Comparison of ENCODE assay signal across 1 cellular context in the genomic region with DNA sequence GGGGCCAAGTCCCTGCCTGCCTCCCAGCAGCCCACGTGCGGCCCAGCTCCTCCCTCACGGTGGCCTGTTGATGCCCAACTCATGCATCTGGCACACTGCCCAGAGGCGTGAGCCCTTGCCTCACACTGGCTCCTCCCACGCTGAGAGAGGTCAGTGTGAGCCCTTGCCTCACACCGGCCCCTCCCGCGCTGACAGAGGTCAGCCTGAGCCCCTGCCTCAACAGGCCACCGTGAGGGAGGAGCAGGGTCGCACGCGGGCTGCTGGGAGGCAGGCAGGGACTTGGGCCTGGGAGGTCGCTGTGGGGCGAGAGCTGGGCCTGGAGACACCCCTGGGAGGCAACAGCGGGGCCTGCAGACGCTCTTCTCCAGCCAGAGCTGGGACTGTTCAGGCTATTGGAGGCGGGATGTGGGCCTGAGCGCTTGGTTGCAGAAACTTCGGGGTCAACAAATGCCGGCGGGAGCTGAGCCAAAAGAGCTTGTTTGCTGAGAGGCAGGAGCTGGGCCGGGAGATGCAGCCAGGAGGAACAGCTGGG.
TF ChIP-seq lines count a peak whose summit lies in the region.

No MANE protein-coding gene starts in this region.

TF ChIP-seq in HepG2, 621 proteins besides CTCF, POLR2A, EP300 and RAD21 (continued from another document):
- TF ChIP-seq, protein P1, sequence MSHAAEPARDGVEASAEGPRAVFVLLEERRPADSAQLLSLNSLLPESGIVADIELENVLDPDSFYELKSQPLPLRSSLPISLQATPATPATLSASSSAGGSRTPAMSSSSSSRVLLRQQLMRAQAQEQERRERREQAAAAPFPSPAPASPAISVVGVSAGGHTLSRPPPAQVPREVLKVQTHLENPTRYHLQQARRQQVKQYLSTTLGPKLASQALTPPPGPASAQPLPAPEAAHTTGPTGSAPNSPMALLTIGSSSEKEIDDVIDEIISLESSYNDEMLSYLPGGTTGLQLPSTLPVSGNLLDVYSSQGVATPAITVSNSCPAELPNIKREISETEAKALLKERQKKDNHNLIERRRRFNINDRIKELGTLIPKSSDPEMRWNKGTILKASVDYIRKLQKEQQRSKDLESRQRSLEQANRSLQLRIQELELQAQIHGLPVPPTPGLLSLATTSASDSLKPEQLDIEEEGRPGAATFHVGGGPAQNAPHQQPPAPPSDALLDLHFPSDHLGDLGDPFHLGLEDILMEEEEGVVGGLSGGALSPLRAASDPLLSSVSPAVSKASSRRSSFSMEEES (CRISPR knock-in tag; IDR thresholded peaks at IDR 0.05), result peak; percentile 52; the same call in 1 of the 2 replicates
- TF ChIP-seq, protein P2, sequence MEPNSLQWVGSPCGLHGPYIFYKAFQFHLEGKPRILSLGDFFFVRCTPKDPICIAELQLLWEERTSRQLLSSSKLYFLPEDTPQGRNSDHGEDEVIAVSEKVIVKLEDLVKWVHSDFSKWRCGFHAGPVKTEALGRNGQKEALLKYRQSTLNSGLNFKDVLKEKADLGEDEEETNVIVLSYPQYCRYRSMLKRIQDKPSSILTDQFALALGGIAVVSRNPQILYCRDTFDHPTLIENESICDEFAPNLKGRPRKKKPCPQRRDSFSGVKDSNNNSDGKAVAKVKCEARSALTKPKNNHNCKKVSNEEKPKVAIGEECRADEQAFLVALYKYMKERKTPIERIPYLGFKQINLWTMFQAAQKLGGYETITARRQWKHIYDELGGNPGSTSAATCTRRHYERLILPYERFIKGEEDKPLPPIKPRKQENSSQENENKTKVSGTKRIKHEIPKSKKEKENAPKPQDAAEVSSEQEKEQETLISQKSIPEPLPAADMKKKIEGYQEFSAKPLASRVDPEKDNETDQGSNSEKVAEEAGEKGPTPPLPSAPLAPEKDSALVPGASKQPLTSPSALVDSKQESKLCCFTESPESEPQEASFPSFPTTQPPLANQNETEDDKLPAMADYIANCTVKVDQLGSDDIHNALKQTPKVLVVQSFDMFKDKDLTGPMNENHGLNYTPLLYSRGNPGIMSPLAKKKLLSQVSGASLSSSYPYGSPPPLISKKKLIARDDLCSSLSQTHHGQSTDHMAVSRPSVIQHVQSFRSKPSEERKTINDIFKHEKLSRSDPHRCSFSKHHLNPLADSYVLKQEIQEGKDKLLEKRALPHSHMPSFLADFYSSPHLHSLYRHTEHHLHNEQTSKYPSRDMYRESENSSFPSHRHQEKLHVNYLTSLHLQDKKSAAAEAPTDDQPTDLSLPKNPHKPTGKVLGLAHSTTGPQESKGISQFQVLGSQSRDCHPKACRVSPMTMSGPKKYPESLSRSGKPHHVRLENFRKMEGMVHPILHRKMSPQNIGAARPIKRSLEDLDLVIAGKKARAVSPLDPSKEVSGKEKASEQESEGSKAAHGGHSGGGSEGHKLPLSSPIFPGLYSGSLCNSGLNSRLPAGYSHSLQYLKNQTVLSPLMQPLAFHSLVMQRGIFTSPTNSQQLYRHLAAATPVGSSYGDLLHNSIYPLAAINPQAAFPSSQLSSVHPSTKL (CRISPR knock-in tag; IDR thresholded peaks at IDR 0.05), result peak; percentile 21; the same call in 1 of the 2 replicates
- TF ChIP-seq ZNF788 (CRISPR knock-in tag; IDR thresholded peaks at IDR 0.05; ENCODE audit: borderline replicate concordance), result peak; percentile 45; the same call in 1 of the 2 replicates
- TF ChIP-seq FOXA3 (CRISPR knock-in tag; IDR thresholded peaks at IDR 0.05), result 0 out of 2 replicates have a peak, but pooled peaks have one; percentile 21
TF ChIP-seq in HepG2: peak in this region for 33; not testable (repeated sequence) for 588.
